Comparison of ENCODE assay signal across 1 cellular context in genomic region chrX:44908838-44909237, GRCh38.
TF ChIP-seq lines count a peak whose summit lies in the region.

No MANE protein-coding gene starts in this region.

TF ChIP-seq in GM12878, 131 proteins besides CTCF, POLR2A, EP300 and RAD21 (continued from another document):
- TF ChIP-seq, protein P1, sequence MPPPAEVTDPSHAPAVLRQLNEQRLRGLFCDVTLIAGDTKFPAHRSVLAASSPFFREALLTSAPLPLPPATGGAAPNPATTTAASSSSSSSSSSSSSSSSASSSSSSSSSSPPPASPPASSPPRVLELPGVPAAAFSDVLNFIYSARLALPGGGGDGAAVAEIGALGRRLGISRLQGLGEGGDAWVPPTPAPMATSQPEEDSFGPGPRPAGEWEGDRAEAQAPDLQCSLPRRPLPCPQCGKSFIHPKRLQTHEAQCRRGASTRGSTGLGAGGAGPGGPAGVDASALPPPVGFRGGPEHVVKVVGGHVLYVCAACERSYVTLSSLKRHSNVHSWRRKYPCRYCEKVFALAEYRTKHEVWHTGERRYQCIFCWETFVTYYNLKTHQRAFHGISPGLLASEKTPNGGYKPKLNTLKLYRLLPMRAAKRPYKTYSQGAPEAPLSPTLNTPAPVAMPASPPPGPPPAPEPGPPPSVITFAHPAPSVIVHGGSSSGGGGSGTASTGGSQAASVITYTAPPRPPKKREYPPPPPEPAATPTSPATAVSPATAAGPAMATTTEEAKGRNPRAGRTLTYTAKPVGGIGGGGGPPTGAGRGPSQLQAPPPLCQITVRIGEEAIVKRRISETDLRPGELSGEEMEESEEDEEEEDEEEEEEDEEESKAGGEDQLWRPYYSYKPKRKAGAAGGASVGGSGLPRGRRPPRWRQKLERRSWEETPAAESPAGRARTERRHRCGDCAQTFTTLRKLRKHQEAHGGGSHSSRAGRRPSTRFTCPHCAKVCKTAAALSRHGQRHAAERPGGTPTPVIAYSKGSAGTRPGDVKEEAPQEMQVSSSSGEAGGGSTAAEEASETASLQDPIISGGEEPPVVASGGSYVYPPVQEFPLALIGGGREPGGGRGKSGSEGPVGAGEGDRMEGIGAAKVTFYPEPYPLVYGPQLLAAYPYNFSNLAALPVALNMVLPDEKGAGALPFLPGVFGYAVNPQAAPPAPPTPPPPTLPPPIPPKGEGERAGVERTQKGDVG (CRISPR knock-in tag; IDR thresholded peaks at IDR 0.05), result no peak
- TF ChIP-seq HCFC1 (IDR thresholded peaks at IDR 0.05; ENCODE audit: low read length), result no peak
- no peak for TF ChIP-seq JUND (IDR thresholded peaks at IDR 0.05; ENCODE audit: low read depth, low read length)
- no peak for TF ChIP-seq HDAC2 (IDR thresholded peaks at IDR 0.05)
